In genomic region chr18:34223164-34223892, GRCh38 we compare ENCODE assay signal across 10 cellular contexts. TPM values are rescaled to one million over a fixed set of nuclear protein-coding genes. Genes with fewer than 3 reads are reported as not detected.
DNase-seq lines count a peak whose midpoint lies in the region; TF ChIP-seq lines count a peak whose summit lies in the region.
"Had no signal": no experiment of that assay in that cellular context is flagged by ENCODE, and none has a peak within 500 bp of the region (broad histone marks: within the 10 kb centered on the region; RNA-seq: fewer than 3 reads in every experiment).

No MANE protein-coding gene starts in this region.

- peaks cover 5% of the 10 kb centered on the region for H3K9me3 Mint-ChIP-seq in HFFc6
- H3K9me3 Mint-ChIP-seq: dendritic cell treated with granulocyte-macrophage colony-stimulating factor and Interleukin-4, amounts not matched to agents 40 ng/mL and 50 ng/mL, for 4 days had no signal

- intact Hi-C loops in stomach (cut with DNase I; ENCODE audit: low total_unique reads), result no loop called here

- 0 out of 2 replicates have a peak overlapping the region, but pooled peaks have one; percentile 30 for H3K4me3 Mint-ChIP-seq in HFFc6
- H3K4me3 Mint-ChIP-seq: dendritic cell treated with granulocyte-macrophage colony-stimulating factor and Interleukin-4, amounts not matched to agents 40 ng/mL and 50 ng/mL, for 4 days had no signal

- DNase-seq in HFFc6, result no peak
- DNase-seq in SJCRH30, result peak in 1 of 2 experiments; percentile 24
- peak; percentile 40 for DNase-seq in iPS DF 19.7 (ENCODE audit: low read depth, low spot score)
- no peak for DNase-seq in stomach
- no peak for DNase-seq in RPMI8226
- DNase-seq in NOMO-1 treated with DMSO at 0.1 percent for 48 hours (lab: John Stamatoyannopoulos, UW; ENCODE audit: unreplicated experiment), result no peak
- DNase-seq in SIG-M5 treated with dmso at 0.1 percent for 504 hours (lab: John Stamatoyannopoulos, UW; ENCODE audit: unreplicated experiment), result no peak
- DNase-seq in GF-D8 (lab: John Stamatoyannopoulos, UW), result no peak

- no peak overlapping the region for H3K27ac Mint-ChIP-seq in HFFc6
- H3K27ac Mint-ChIP-seq: dendritic cell treated with granulocyte-macrophage colony-stimulating factor and Interleukin-4, amounts not matched to agents 40 ng/mL and 50 ng/mL, for 4 days; IgD-negative memory B cell had no signal

- H3K27me3 Mint-ChIP-seq in HFFc6 (ENCODE audit: insufficient read depth), result peaks cover 5% of the 10 kb centered on the region

- H3K36me3 ChIP-seq in SJCRH30 (no peaks in the 10 kb centered on the region), stomach (no peaks in the 10 kb centered on the region)

- TF ChIP-seq CTCF in HFFc6 (IDR thresholded peaks at IDR 0.05), result no peak
- no peak for TF ChIP-seq CTCF in stomach (IDR thresholded peaks at IDR 0.05)

- TF ChIP-seq EP300 in stomach (IDR thresholded peaks at IDR 0.05), result no peak

- TF ChIP-seq POLR2A in stomach (IDR thresholded peaks at IDR 0.05), result no peak

- H3K36me3 Mint-ChIP-seq in HFFc6 (ENCODE audit: low read depth), result no peaks in the 10 kb centered on the region
- H3K36me3 Mint-ChIP-seq: IgD-negative memory B cell had no signal

- 2 to 7% (median 5%) methylated on average over 45 to 51 of the region's 51 CpGs for WGBS in stomach, 5 donors

- H3K27me3 ChIP-seq in SJCRH30 (peaks cover 11% of the 10 kb centered on the region), stomach (peaks cover 8 to 75% (median 46%) of the 10 kb centered on the region in 3 donors)

- H3K27ac ChIP-seq in SJCRH30 (no peak overlapping the region), stomach (no peak overlapping the region)

- H3K4me3 ChIP-seq in SJCRH30 (peak overlapping the region; percentile 49), stomach (peak overlapping the region; percentile 42 to 60 (median 47))

- H3K9me3 ChIP-seq in SJCRH30 (replicated peaks) (no peaks in the 10 kb centered on the region), stomach (no peaks in the 10 kb centered on the region)

- H3K4me1 Mint-ChIP-seq in HFFc6 (ENCODE audit: low read depth), result no peaks in the 10 kb centered on the region
- H3K4me1 Mint-ChIP-seq: IgD-negative memory B cell had no signal

- no peaks in the 10 kb centered on the region for H3K4me1 ChIP-seq in SJCRH30
- H3K4me1 ChIP-seq in stomach, result peaks cover 29 to 39% (median 36%) of the 10 kb centered on the region in 4 donors

RNA-seq across cellular contexts. Expression of gene NOL4, which starts 1.4 kb away (rescaled TPM):
- total RNA-seq in HFFc6 (2021; fragmentation: NEBNext Ultra II Directional; extraction: Animal tissue kit (Norgen Biotek cat#: 25700)), result not detected
- 0.06 and 0.08 TPM in 2 replicates for total RNA-seq in SJCRH30 (2014; rRNA removed; shearing (Covaris generic))
- total RNA-seq in stomach, result 1 to 10 TPM in 1 of 5 donors, under 1 TPM in 1, not detected in 3; 0.14 to 1.8 TPM
- under 1 TPM in 2 of 3 donors, not detected in 1; 0.08 to 0.19 TPM for polyA plus RNA-seq in stomach
- polyA plus RNA-seq: IgD-negative memory B cell had no signal
